In the genomic region with DNA sequence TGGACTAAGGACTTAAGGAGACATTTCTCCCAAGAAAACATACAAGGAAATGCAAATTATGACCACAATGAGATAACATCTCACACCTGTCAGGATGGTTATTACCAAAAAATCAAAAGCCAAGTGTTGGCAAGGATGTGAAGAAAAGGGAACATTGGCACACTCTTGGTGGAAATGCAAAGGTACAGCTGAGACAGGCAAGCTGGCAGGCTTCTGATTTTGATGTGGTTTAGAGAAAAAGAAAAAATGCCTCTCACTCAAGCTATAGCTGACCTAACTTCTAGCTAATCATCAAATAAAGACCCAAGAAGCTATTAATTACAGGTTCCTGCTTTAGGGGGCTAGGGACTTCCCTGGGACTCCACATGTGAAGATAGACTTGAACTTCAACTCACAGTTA, we compare ENCODE assay signal across 13 cellular contexts.
DNase-seq lines count a peak whose midpoint lies in the region; ATAC-seq and TF ChIP-seq lines count a peak whose summit lies in the region.
"Had no signal": no experiment of that assay in that cellular context is flagged by ENCODE, and none has a peak within 500 bp of the region (broad histone marks: within the 10 kb centered on the region; RNA-seq: fewer than 3 reads in every experiment).

No MANE protein-coding gene starts in this region.

- CTCF ChIA-PET in CD4-positive, alpha-beta T cell (lab: Charles Lee): interaction anchor here (1.1 kb wide), 1 partner anchor 11 kb away, joined by 3 read pairs; no protein-coding TSS in a partner anchor
- CTCF ChIA-PET in CD8-positive, alpha-beta memory T cell (lab: Charles Lee): no interaction called here
- CTCF ChIA-PET in T-cell (lab: Charles Lee): interaction anchor here (0.7 to 0.9 kb wide), 2 partner anchors 18 to 47 kb away, joined by 3 read pairs; no protein-coding TSS in a partner anchor

- no peak for TF ChIP-seq CTCF in CD4-positive, alpha-beta T cell (IDR thresholded peaks at IDR 0.05)

- no peaks in the 10 kb centered on the region for H3K36me3 ChIP-seq in CD8-positive, alpha-beta memory T cell (ENCODE audit: insufficient read depth, low read length)

- H3K4me3 Mint-ChIP-seq in CD4-positive, alpha-beta T cell: no peak overlapping the region
- H3K4me3 Mint-ChIP-seq in CD8-positive, alpha-beta memory T cell: no peak overlapping the region
- no peak overlapping the region for H3K4me3 Mint-ChIP-seq in T-cell
- peak overlapping the region in 2 of 10 donors; percentile 6 to 39 for H3K4me3 Mint-ChIP-seq in naive thymus-derived CD8-positive, alpha-beta T cell
- H3K4me3 Mint-ChIP-seq: B cell had no signal

- peaks cover under 1% of the 10 kb centered on the region for H3K9me3 Mint-ChIP-seq in CD4-positive, alpha-beta T cell
- peaks cover 0 to 2% (median 0%) of the 10 kb centered on the region in 5 donors for H3K9me3 Mint-ChIP-seq in CD8-positive, alpha-beta memory T cell
- peaks cover 0 to 10% (median 0%) of the 10 kb centered on the region in 3 donors for H3K9me3 Mint-ChIP-seq in T-cell
- H3K9me3 Mint-ChIP-seq in naive thymus-derived CD8-positive, alpha-beta T cell: peaks cover 0 to 7% (median under 1%) of the 10 kb centered on the region in 9 donors
- H3K9me3 Mint-ChIP-seq in activated naive CD4-positive, alpha-beta T cell treated with anti-CD3 and anti-CD28 coated beads, Interleukin-2, amount 50 U/mL, for 72 hours: no peaks in the 10 kb centered on the region

- H3K27ac Mint-ChIP-seq in CD4-positive, alpha-beta T cell: peak overlapping the region; percentile 67
- peak overlapping the region in 7 of 8 donors; percentile 15 to 77 (median 47) for H3K27ac Mint-ChIP-seq in CD8-positive, alpha-beta memory T cell
- peak overlapping the region; percentile 30 to 87 for H3K27ac Mint-ChIP-seq in T-cell
- peak overlapping the region in 8 of 10 donors; percentile 29 to 87 (median 56) for H3K27ac Mint-ChIP-seq in naive thymus-derived CD8-positive, alpha-beta T cell
- no peak overlapping the region for H3K27ac Mint-ChIP-seq in activated naive CD4-positive, alpha-beta T cell treated with anti-CD3 and anti-CD28 coated beads, Interleukin-2, amount 50 U/mL, for 72 hours
- H3K27ac Mint-ChIP-seq: B cell had no signal

- H3K27ac ChIP-seq in CD4-positive, alpha-beta T cell (ENCODE audit: low read depth, low read length): no peak overlapping the region
- no peak overlapping the region for H3K27ac ChIP-seq in CD8-positive, alpha-beta memory T cell (ENCODE audit: low read depth, low read length)
- H3K27ac ChIP-seq: GM23248 had no signal

- no peak for ATAC-seq in CD4-positive, alpha-beta T cell (ENCODE audit: poor library complexity)
- ATAC-seq in T-cell (replicated peaks in 1 of 4) (peak in 3 of 4 experiments; percentile 24 to 45 (median 44)), HG02798 (IDR thresholded peaks at IDR 0.05; ENCODE audit: poor library complexity, unreplicated experiment) (no peak)
- peak; percentile 51 to 54 for ATAC-seq in naive thymus-derived CD8-positive, alpha-beta T cell
- ATAC-seq in activated naive CD4-positive, alpha-beta T cell treated with anti-CD3 and anti-CD28 coated beads, Interleukin-2, amount 50 U/mL, for 72 hours: no peak
- ATAC-seq: HCT116 had no signal

- intact Hi-C loops in CD4-positive, alpha-beta T cell (cut with DNase I, micrococcal nuclease): no loop called here

- H3K4me1 ChIP-seq in CD8-positive, alpha-beta memory T cell (ENCODE audit: insufficient read depth, low read length): peaks cover 33% of the 10 kb centered on the region

- H3K4me3 ChIP-seq in CD8-positive, alpha-beta memory T cell (ENCODE audit: low read length): no peak overlapping the region
- H3K4me3 ChIP-seq: GM23248 had no signal

- DNase-seq in CD4-positive, alpha-beta T cell: no peak
- no peak for DNase-seq in CD8-positive, alpha-beta memory T cell
- DNase-seq in T-cell (no peak), NCI-H1092 (lab: John Stamatoyannopoulos, UW) (no peak)
- DNase-seq in naive thymus-derived CD8-positive, alpha-beta T cell: peak in 1 of 10 donors; percentile 9
- DNase-seq in activated naive CD4-positive, alpha-beta T cell treated with anti-CD3 and anti-CD28 coated beads, Interleukin-2, amount 50 U/mL, for 72 hours (ENCODE audit: low spot score in 2 of 2): no peak
- DNase-seq: C1 segment of cervical spinal cord, GM23248, IMR-90, KG1 had no signal

- H3K9me3 ChIP-seq in CD4-positive, alpha-beta T cell (ENCODE audit: control insufficient read depth, low read length): no peaks in the 10 kb centered on the region
- H3K9me3 ChIP-seq in CD8-positive, alpha-beta memory T cell (ENCODE audit: low read length): peaks cover under 1% of the 10 kb centered on the region

- no peaks in the 10 kb centered on the region for H3K27me3 Mint-ChIP-seq in CD4-positive, alpha-beta T cell
- no peaks in the 10 kb centered on the region for H3K27me3 Mint-ChIP-seq in CD8-positive, alpha-beta memory T cell
- no peaks in the 10 kb centered on the region for H3K27me3 Mint-ChIP-seq in T-cell
- H3K27me3 Mint-ChIP-seq in naive thymus-derived CD8-positive, alpha-beta T cell: no peaks in the 10 kb centered on the region
- H3K27me3 Mint-ChIP-seq: B cell had no signal

- peaks cover 44% of the 10 kb centered on the region for H3K36me3 Mint-ChIP-seq in CD4-positive, alpha-beta T cell (ENCODE audit: low read depth)
- peaks cover 3 to 15% (median 4%) of the 10 kb centered on the region in 3 donors for H3K36me3 Mint-ChIP-seq in CD8-positive, alpha-beta memory T cell
- H3K36me3 Mint-ChIP-seq in T-cell: peaks cover 12% of the 10 kb centered on the region
- peaks cover 4 to 14% (median 13%) of the 10 kb centered on the region in 3 donors for H3K36me3 Mint-ChIP-seq in naive thymus-derived CD8-positive, alpha-beta T cell
- H3K36me3 Mint-ChIP-seq in activated naive CD4-positive, alpha-beta T cell treated with anti-CD3 and anti-CD28 coated beads, Interleukin-2, amount 50 U/mL, for 72 hours: peaks cover 0 to 13% of the 10 kb centered on the region in 2 donors

- peaks cover 68% of the 10 kb centered on the region for H3K4me1 Mint-ChIP-seq in CD4-positive, alpha-beta T cell (ENCODE audit: low read depth)
- H3K4me1 Mint-ChIP-seq in CD8-positive, alpha-beta memory T cell: peaks cover 56 to 79% (median 76%) of the 10 kb centered on the region in 3 donors
- peaks cover 58 to 62% (median 59%) of the 10 kb centered on the region in 3 donors for H3K4me1 Mint-ChIP-seq in T-cell
- peaks cover 20 to 67% (median 53%) of the 10 kb centered on the region in 4 donors for H3K4me1 Mint-ChIP-seq in naive thymus-derived CD8-positive, alpha-beta T cell
- H3K4me1 Mint-ChIP-seq: B cell had no signal

- POLR2A ChIA-PET in CD4-positive, alpha-beta T cell (lab: Charles Lee): interaction anchor here (0.9 kb wide), 1 partner anchor 11 kb away, joined by 3 read pairs; no protein-coding TSS in a partner anchor
- POLR2A ChIA-PET in CD8-positive, alpha-beta memory T cell (lab: Charles Lee): no interaction called here
- POLR2A ChIA-PET in T-cell (lab: Charles Lee): interaction anchor here in 1 of 2 donors (1.0 kb wide), 1 partner anchor 13 kb away, joined by 4 read pairs; no protein-coding TSS in a partner anchor
- POLR2A ChIA-PET in naive thymus-derived CD8-positive, alpha-beta T cell (lab: Charles Lee): no interaction called here

- H3K27me3 ChIP-seq in CD4-positive, alpha-beta T cell (ENCODE audit: control insufficient read depth, insufficient read depth, low read length): no peaks in the 10 kb centered on the region
- H3K27me3 ChIP-seq in CD8-positive, alpha-beta memory T cell (ENCODE audit: insufficient read depth, low read length, poor library complexity, severe bottlenecking): no peaks in the 10 kb centered on the region

Comparison
In these comparisons a context has a peak if more than half of its experiments do, and no peak if none do; other contexts are left out.
1. ATAC-seq: peak in T-cell (3 of 4) and naive thymus-derived CD8-positive, alpha-beta T cell (2 of 2); none in CD4-positive, alpha-beta T cell (single experiment), activated naive CD4-positive, alpha-beta T cell treated with anti-CD3 and anti-CD28 coated beads, Interleukin-2, amount 50 U/mL, for 72 hours (0 of 2) and HG02798 (single experiment).
2. H3K27ac Mint-ChIP-seq: peak in CD4-positive, alpha-beta T cell (single experiment), CD8-positive, alpha-beta memory T cell (7 of 8), T-cell (2 of 2) and naive thymus-derived CD8-positive, alpha-beta T cell (8 of 10); none in activated naive CD4-positive, alpha-beta T cell treated with anti-CD3 and anti-CD28 coated beads, Interleukin-2, amount 50 U/mL, for 72 hours (0 of 2).